In the genomic region with DNA sequence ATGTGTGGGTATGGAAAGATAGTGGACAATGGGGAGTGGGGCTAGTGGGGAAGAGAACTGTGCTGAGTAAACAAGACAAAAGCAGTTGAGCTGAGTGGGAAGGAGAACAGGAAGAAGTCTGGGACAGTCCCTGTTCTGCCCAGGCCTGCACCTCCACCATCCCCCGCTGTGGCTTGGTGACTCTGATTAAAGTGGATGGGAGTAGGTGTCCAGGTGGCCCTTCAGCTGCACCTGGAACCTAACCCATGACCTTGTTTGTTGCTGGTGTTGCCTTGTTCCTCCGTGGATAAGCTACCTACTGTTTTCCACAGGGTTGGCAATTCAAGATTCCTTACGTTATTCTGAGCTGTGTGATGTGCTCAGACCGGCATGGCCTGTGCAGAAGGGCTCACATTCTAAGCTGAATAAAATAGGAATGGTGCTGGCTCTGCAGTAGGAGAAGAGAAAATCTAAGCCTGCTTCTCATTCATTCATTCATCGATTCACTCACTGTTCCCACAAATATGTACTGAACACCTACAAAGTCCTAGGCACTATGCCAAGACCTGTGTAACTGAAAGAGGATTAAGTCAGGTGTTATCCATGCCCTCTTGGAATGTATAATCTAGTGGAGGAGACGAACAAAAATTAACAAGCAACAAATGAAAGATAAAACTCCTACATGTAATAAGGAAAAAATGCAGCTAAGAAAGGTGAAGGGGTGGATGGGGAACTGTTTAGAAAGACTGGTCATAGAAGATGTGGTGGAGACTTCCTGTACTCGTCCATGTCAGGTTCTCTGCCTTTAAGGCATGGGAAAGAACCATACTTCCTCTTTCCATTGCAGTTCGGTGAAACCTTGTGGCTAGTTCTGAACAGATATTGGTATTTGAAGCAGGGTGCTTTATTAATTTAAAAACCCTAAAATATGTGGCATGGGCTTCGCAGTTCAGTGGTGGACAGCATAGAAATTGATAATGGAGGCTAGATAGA, we compare ENCODE assay signal across 9 cellular contexts. TPM values are rescaled to one million over a fixed set of nuclear protein-coding genes. Genes with fewer than 3 reads are reported as not detected.
DNase-seq lines count a peak whose midpoint lies in the region; ATAC-seq, FAIRE-seq and TF ChIP-seq lines count a peak whose summit lies in the region.
"Had no signal": no experiment of that assay in that cellular context is flagged by ENCODE, and none has a peak within 500 bp of the region (broad histone marks: within the 10 kb centered on the region; RNA-seq: fewer than 3 reads in every experiment).

No MANE protein-coding gene starts in this region.

- no peak overlapping the region for H3K4me3 ChIP-seq in GM12865 (ENCODE audit: low read depth, low read length)
- H3K4me3 ChIP-seq in bronchial epithelial cell (ENCODE audit: low read depth, low read length) = no peak overlapping the region

- TF ChIP-seq CTCF in GM12865 (IDR thresholded peaks at IDR 0.05; ENCODE audit: insufficient read depth, low read depth, low read length, missing control alignments) (no peak), bronchial epithelial cell (IDR thresholded peaks at IDR 0.05; ENCODE audit: insufficient read depth, low read length, severe bottlenecking) (no peak)

- H3K36me3 ChIP-seq in bronchial epithelial cell (ENCODE audit: control insufficient read depth, insufficient read depth, low read length) = no peaks in the 10 kb centered on the region

- intact Hi-C loops in posterior cingulate gyrus (cut with DNase I) = no loop called here

- H3K27me3 ChIP-seq in bronchial epithelial cell (ENCODE audit: control insufficient read depth, insufficient read depth, low read length) = no peaks in the 10 kb centered on the region

- ATAC-seq in GM21447 (IDR thresholded peaks at IDR 0.05; ENCODE audit: unreplicated experiment) (peak; percentile 91), HG03571 (IDR thresholded peaks at IDR 0.05; ENCODE audit: unreplicated experiment) (peak; percentile 95)

- DNase-seq in GM12865 (ENCODE audit: low read depth) (peak; percentile 66), bronchial epithelial cell (ENCODE audit: low read depth) (peak; percentile 78), posterior cingulate gyrus (no peak)
- no peak for DNase-seq in NK-92 treated with Interleukin-12 subunit alpha and Interleukin-12 subunit beta, amount 100 ng/mL, for 24 hours (lab: John Stamatoyannopoulos, UW)
- no peak for DNase-seq in activated CD8-positive, alpha-beta memory T cell treated with anti-CD3 and anti-CD28 coated beads, Interleukin-2, amount 50 U/mL, for 48 hours
- no peak for DNase-seq in stimulated activated CD4-positive, alpha-beta T cell treated with anti-CD3 and anti-CD28 coated beads, Interleukin-2, amount 100 ng/mL, for 24 hours
- DNase-seq: naive thymus-derived CD8-positive, alpha-beta T cell had no signal

- FAIRE-seq in bronchial epithelial cell (lab: Jason Lieb, UNC) = no peak

RNA-seq across cellular contexts. Expression of a gene that starts 10.1 kb away (rescaled TPM):
- 0.64 and 0.79 TPM in 2 replicates for total RNA-seq in bronchial epithelial cell

Comparison
In these comparisons a context has a peak if more than half of its experiments do, and no peak if none do; other contexts are left out.
1. DNase-seq: peak in GM12865 (single experiment) and bronchial epithelial cell (single experiment); none in NK-92 treated with Interleukin-12 subunit alpha and Interleukin-12 subunit beta, amount 100 ng/mL, for 24 hours (single experiment), posterior cingulate gyrus (0 of 10), activated CD8-positive, alpha-beta memory T cell treated with anti-CD3 and anti-CD28 coated beads, Interleukin-2, amount 50 U/mL, for 48 hours (single experiment) and stimulated activated CD4-positive, alpha-beta T cell treated with anti-CD3 and anti-CD28 coated beads, Interleukin-2, amount 100 ng/mL, for 24 hours (0 of 2).